18 cellular contexts compared by ENCODE assay signal in the genomic region with DNA sequence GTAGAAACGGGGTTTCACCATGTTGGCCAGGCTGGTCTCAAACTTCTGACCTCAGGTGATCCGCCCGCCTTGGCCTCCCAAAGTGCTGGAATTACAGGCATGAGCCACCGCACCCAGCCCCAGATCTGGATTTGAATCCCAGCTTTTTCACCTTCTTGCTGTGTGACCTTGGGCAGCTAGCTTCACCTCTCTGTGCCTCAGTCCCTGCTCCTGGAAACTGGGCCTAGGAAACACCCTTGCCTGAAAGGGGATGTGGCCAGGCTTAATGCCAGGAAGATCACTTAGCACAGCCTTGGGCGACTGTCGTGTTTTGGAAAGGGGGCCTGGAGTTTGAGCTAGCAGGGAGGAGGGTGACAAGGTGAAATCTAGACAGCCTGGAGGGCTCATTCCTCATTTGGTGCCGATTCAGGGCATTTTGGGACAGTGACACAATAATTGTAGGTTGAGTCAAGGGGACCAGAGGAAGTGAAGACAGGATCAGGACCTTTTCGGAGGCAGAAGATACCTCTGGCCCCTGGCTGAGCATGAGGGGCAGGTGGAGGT. TPM values are rescaled to one million over a fixed set of nuclear protein-coding genes. Genes with fewer than 3 reads are reported as not detected.
DNase-seq lines count a peak whose midpoint lies in the region; ATAC-seq and TF ChIP-seq lines count a peak whose summit lies in the region.
"Had no signal": no experiment of that assay in that cellular context is flagged by ENCODE, and none has a peak within 500 bp of the region (broad histone marks: within the 10 kb centered on the region; RNA-seq: fewer than 3 reads in every experiment).

No MANE protein-coding gene starts in this region.

- peak overlapping the region in 3 of 4 donors; percentile 84 to 90 (median 85) for H3K27ac ChIP-seq in gastroesophageal sphincter
- H3K27ac ChIP-seq: suprapubic skin had no signal

- H3K27me3 ChIP-seq in gastroesophageal sphincter: no peaks in the 10 kb centered on the region
- H3K27me3 ChIP-seq: esophagus muscularis mucosa, spleen, suprapubic skin had no signal

- peaks cover 28% of the 10 kb centered on the region for H3K36me3 Mint-ChIP-seq in activated T-cell treated with anti-CD3 and anti-CD28 coated beads, Interleukin-2, amount 50 U/mL, for 24 hours (ENCODE audit: low read depth)
- H3K36me3 Mint-ChIP-seq in activated B cell treated with CpG ODN at 0.5 μM for 24 hours (ENCODE audit: low read depth) (peaks cover 19% of the 10 kb centered on the region), nephron progenitor cell (ENCODE audit: low read depth) (no peaks in the 10 kb centered on the region)

- peaks cover 19% of the 10 kb centered on the region for H3K4me1 Mint-ChIP-seq in activated T-cell treated with anti-CD3 and anti-CD28 coated beads, Interleukin-2, amount 50 U/mL, for 24 hours (ENCODE audit: low read depth)
- H3K4me1 Mint-ChIP-seq in activated B cell treated with CpG ODN at 0.5 μM for 24 hours (peaks cover 13% of the 10 kb centered on the region), nephron progenitor cell (peaks cover 48% of the 10 kb centered on the region)
- H3K4me1 Mint-ChIP-seq in stimulated activated naive CD8-positive, alpha-beta T cell treated with anti-CD3 and anti-CD28 coated beads, Interleukin-15, amount 100 ng/mL, for 72 hours: peaks cover 22% of the 10 kb centered on the region

- peak overlapping the region; percentile 57 for H3K27ac Mint-ChIP-seq in activated T-cell treated with anti-CD3 and anti-CD28 coated beads, Interleukin-2, amount 50 U/mL, for 24 hours
- H3K27ac Mint-ChIP-seq in activated B cell treated with CpG ODN at 0.5 μM for 24 hours: no peak overlapping the region
- no peak overlapping the region for H3K27ac Mint-ChIP-seq in stimulated activated naive CD8-positive, alpha-beta T cell treated with anti-CD3 and anti-CD28 coated beads, Interleukin-15, amount 100 ng/mL, for 72 hours
- H3K27ac Mint-ChIP-seq in nephron progenitor cell: no peak overlapping the region

- CTCF ChIA-PET in activated B cell treated with CpG ODN at 0.5 μM for 24 hours (lab: Charles Lee): interaction anchor here (0.8 to 2.2 kb wide), 4 partner anchors 13 to 69 kb away, joined by 4 to 9 read pairs (median 6); no protein-coding TSS in a partner anchor

- no peak for DNase-seq in activated T-cell treated with anti-CD3 and anti-CD28 coated beads, Interleukin-2, amount 50 U/mL, for 24 hours
- DNase-seq in activated T-cell treated with anti-CD3 and anti-CD28 coated beads, Interleukin-2, amount 50 U/mL, for 48 hours: no peak
- DNase-seq in activated B cell treated with CpG ODN at 0.5 μM for 24 hours (no peak), nephron progenitor cell (no peak), ureter (ENCODE audit: low spot score) (no peak), left ventricle myocardium superior (no peak)
- no peak for DNase-seq in stimulated activated naive CD8-positive, alpha-beta T cell treated with anti-CD3 and anti-CD28 coated beads, Interleukin-15, amount 100 ng/mL, for 72 hours
- DNase-seq: activated CD4-positive, alpha-beta T cell treated with anti-CD3 and anti-CD28 coated beads for 4 hours; DMS153; hippocampal formation; occipital lobe; spleen; SW 1271 had no signal

- 74% methylated on average over 4 of the region's 8 CpGs; no CpG with 5 or more reads in 1 of the 2 donors for WGBS in gastroesophageal sphincter (ENCODE audit: low coverage in 1 of 2), 2 donors

- H3K9me3 ChIP-seq in gastroesophageal sphincter: no peaks in the 10 kb centered on the region
- H3K9me3 ChIP-seq: esophagus muscularis mucosa, spleen, suprapubic skin had no signal

- no peak for TF ChIP-seq EP300 in gastroesophageal sphincter (IDR thresholded peaks at IDR 0.05)

- TF ChIP-seq CTCF in activated B cell treated with CpG ODN at 0.5 μM for 24 hours (IDR thresholded peaks at IDR 0.05): no peak
- no peak for TF ChIP-seq CTCF in gastroesophageal sphincter (IDR thresholded peaks at IDR 0.05)
- no peak for TF ChIP-seq CTCF in nephron progenitor cell (IDR thresholded peaks at IDR 0.05)

- no peaks in the 10 kb centered on the region for H3K27me3 Mint-ChIP-seq in activated T-cell treated with anti-CD3 and anti-CD28 coated beads, Interleukin-2, amount 50 U/mL, for 24 hours
- H3K27me3 Mint-ChIP-seq in activated B cell treated with CpG ODN at 0.5 μM for 24 hours: no peaks in the 10 kb centered on the region
- H3K27me3 Mint-ChIP-seq in stimulated activated naive CD8-positive, alpha-beta T cell treated with anti-CD3 and anti-CD28 coated beads, Interleukin-15, amount 100 ng/mL, for 72 hours: no peaks in the 10 kb centered on the region
- peaks cover 57% of the 10 kb centered on the region for H3K27me3 Mint-ChIP-seq in nephron progenitor cell (ENCODE audit: low read depth, poor library complexity)

- H3K4me3 ChIP-seq in gastroesophageal sphincter: no peak overlapping the region

- H3K9me3 Mint-ChIP-seq in activated T-cell treated with anti-CD3 and anti-CD28 coated beads, Interleukin-2, amount 50 U/mL, for 24 hours: no peaks in the 10 kb centered on the region
- H3K9me3 Mint-ChIP-seq in activated B cell treated with CpG ODN at 0.5 μM for 24 hours: no peaks in the 10 kb centered on the region
- no peaks in the 10 kb centered on the region for H3K9me3 Mint-ChIP-seq in stimulated activated naive CD8-positive, alpha-beta T cell treated with anti-CD3 and anti-CD28 coated beads, Interleukin-15, amount 100 ng/mL, for 72 hours
- no peaks in the 10 kb centered on the region for H3K9me3 Mint-ChIP-seq in nephron progenitor cell

- no peak for ATAC-seq in activated B cell treated with CpG ODN at 0.5 μM for 24 hours (ENCODE audit: low read depth)
- no peak for ATAC-seq in gastroesophageal sphincter
- no peak for ATAC-seq in stimulated activated naive CD8-positive, alpha-beta T cell treated with anti-CD3 and anti-CD28 coated beads, Interleukin-15, amount 100 ng/mL, for 72 hours
- ATAC-seq in left ventricle myocardium superior: no peak
- ATAC-seq: Panc1 had no signal

- peaks cover 0 to 49% (median 3%) of the 10 kb centered on the region in 3 donors for H3K4me1 ChIP-seq in gastroesophageal sphincter

- POLR2A ChIA-PET in activated B cell treated with CpG ODN at 0.5 μM for 24 hours (lab: Charles Lee): interaction anchor here (0.7 to 1.0 kb wide), 2 partner anchors 64 to 247 kb away, joined by 3 to 4 read pairs; no protein-coding TSS in a partner anchor

- TF ChIP-seq POLR2A in gastroesophageal sphincter (IDR thresholded peaks at IDR 0.05): no peak

- H3K4me3 Mint-ChIP-seq in activated T-cell treated with anti-CD3 and anti-CD28 coated beads, Interleukin-2, amount 50 U/mL, for 24 hours: peak overlapping the region; percentile 87
- H3K4me3 Mint-ChIP-seq in activated B cell treated with CpG ODN at 0.5 μM for 24 hours (peak overlapping the region; percentile 28), nephron progenitor cell (no peak overlapping the region)
- H3K4me3 Mint-ChIP-seq in stimulated activated naive CD8-positive, alpha-beta T cell treated with anti-CD3 and anti-CD28 coated beads, Interleukin-15, amount 100 ng/mL, for 72 hours: peak overlapping the region; percentile 86 to 90

- intact Hi-C loops in activated B cell treated with CpG ODN at 0.5 μM for 24 hours (cut with micrococcal nuclease) (no loop called here), left ventricle myocardium superior (cut with micrococcal nuclease) (no loop called here)

- peaks cover 0 to 30% of the 10 kb centered on the region in 2 donors for H3K36me3 ChIP-seq in gastroesophageal sphincter
- H3K36me3 ChIP-seq: suprapubic skin had no signal

RNA-seq across cellular contexts. Expression of a gene that starts 1.8 kb away (rescaled TPM):
- total RNA-seq in activated B cell treated with CpG ODN at 0.5 μM for 24 hours (5.6 and 6.9 TPM in 2 replicates), gastroesophageal sphincter (10 to 100 TPM; 15.0 to 38.2 (median 23.1) TPM), ureter (48.5 TPM), left ventricle myocardium superior (41.2 TPM)

RNA-seq across cellular contexts. Expression of a gene that starts 19.3 kb away (rescaled TPM):
- total RNA-seq in activated B cell treated with CpG ODN at 0.5 μM for 24 hours (59.2 and 70.3 TPM in 2 replicates), gastroesophageal sphincter (100 to 1,000 TPM in 1 of 4 donors, 10 to 100 TPM in 3; 81.2 to 116 (median 94.5) TPM), ureter (99.8 TPM), left ventricle myocardium superior (98.0 TPM)

RNA-seq across cellular contexts. Expression of a gene that starts 43.8 kb away (rescaled TPM):
- not detected in 2 replicates for total RNA-seq in activated B cell treated with CpG ODN at 0.5 μM for 24 hours
- total RNA-seq in gastroesophageal sphincter: 1 to 10 TPM in 3 of 4 donors, under 1 TPM in 1; 0.62 to 3.7 (median 3.0) TPM
- 84.1 TPM for total RNA-seq in ureter
- total RNA-seq in left ventricle myocardium superior: 0.27 TPM
- total RNA-seq: occipital lobe had no signal

RNA-seq across cellular contexts. Expression of a gene that starts 55.3 kb away (rescaled TPM):
- total RNA-seq in activated B cell treated with CpG ODN at 0.5 μM for 24 hours (0.47 and 0.88 TPM in 2 replicates), gastroesophageal sphincter (10 to 100 TPM in 1 of 4 donors, 1 to 10 TPM in 3; 1.9 to 19.0 (median 4.8) TPM), ureter (3.6 TPM), left ventricle myocardium superior (2.9 TPM)
- total RNA-seq: NCI-H460 had no signal

Comparison
In these comparisons a context has a peak if more than half of its experiments do, and no peak if none do; other contexts are left out.
1. RNA of a gene that starts 43.8 kb away (total RNA-seq): 84.1 TPM in ureter (single experiment); 0.62 to 3.7 TPM in gastroesophageal sphincter, 0.27 TPM in left ventricle myocardium superior (single experiment) and not detected in activated B cell treated with CpG ODN at 0.5 μM for 24 hours; every median in the first group is over 10 times any median in the second.